Comparison of ENCODE assay signal across 30 cellular contexts in the genomic region with DNA sequence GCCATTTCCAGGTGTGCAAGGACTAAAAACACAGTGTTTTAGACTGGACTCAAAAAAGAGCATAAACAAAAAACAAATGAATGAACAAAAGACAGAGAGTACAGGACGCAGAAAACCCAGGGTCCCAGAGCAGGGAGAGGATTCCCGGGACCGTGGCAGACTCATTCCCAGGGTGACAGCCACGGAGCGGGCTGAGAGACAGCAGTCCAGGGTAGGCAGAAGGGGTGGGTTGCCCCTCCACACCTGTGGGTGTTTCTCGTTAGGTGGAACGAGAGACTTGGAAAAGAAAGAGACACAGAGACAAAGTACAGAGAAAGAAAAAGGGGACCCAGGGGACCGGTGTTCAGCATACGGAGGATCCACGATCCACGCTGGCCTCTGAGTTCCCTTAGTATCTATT.
"Had no signal": no experiment of that assay in that cellular context is flagged by ENCODE, and none has a peak within 500 bp of the region (broad histone marks: within the 10 kb centered on the region; RNA-seq: fewer than 3 reads in every experiment).

No MANE protein-coding gene starts in this region.

- H3K27me3 ChIP-seq: pancreas, right lobe of liver, thyroid gland, vagina had no signal

- H3K4me2 ChIP-seq: smooth muscle cell had no signal

- H3K4me1 ChIP-seq: heart left ventricle, lower lobe of right lung, pancreas, right lobe of liver, vagina had no signal

- H3K36me3 Mint-ChIP-seq: memory B cell; mesothelial cell of epicardium; naive B cell; stimulated activated effector memory CD8-positive, alpha-beta T cell treated with anti-CD3 and anti-CD28 coated beads, Interleukin-12 subunit alpha, Interleukin-12 subunit beta, amount 100 ng/mL, for 72 hours had no signal

- H3K4me3 Mint-ChIP-seq: effector memory CD8-positive, alpha-beta T cell; memory B cell; mesothelial cell of epicardium; naive B cell; nephron; stimulated activated effector memory CD8-positive, alpha-beta T cell treated with anti-CD3 and anti-CD28 coated beads, Interleukin-12 subunit alpha, Interleukin-12 subunit beta, amount 100 ng/mL, for 72 hours had no signal

- FAIRE-seq: endometrium, frontal cortex, islet of Langerhans, pancreas had no signal

- H3K4me1 Mint-ChIP-seq: memory B cell; stimulated activated effector memory CD8-positive, alpha-beta T cell treated with anti-CD3 and anti-CD28 coated beads, Interleukin-12 subunit alpha, Interleukin-12 subunit beta, amount 100 ng/mL, for 72 hours had no signal

- H3K27ac ChIP-seq: heart left ventricle, lower lobe of right lung, pancreas, right lobe of liver, stomach, vagina had no signal

- H3K9me3 ChIP-seq: heart left ventricle, lower lobe of right lung, mucosa of descending colon, pancreas, right lobe of liver, stomach, thyroid gland, vagina had no signal

- H3K4me3 ChIP-seq: heart left ventricle, lower lobe of right lung, mucosa of descending colon, pancreas, right lobe of liver, smooth muscle cell, stomach, thyroid gland, vagina had no signal

- H3K27ac Mint-ChIP-seq: memory B cell; mesothelial cell of epicardium; progenitor cell of endocrine pancreas; stimulated activated effector memory CD8-positive, alpha-beta T cell treated with anti-CD3 and anti-CD28 coated beads, Interleukin-12 subunit alpha, Interleukin-12 subunit beta, amount 100 ng/mL, for 72 hours had no signal

- DNase-seq: cortex of kidney; effector memory CD8-positive, alpha-beta T cell; erythroblast; heart left ventricle; hippocampal formation; kidney glomerular epithelial cell; left colon; left ventricle myocardium superior; lower lobe of right lung; mucosa of descending colon; naive B cell; occipital lobe; pancreas; right lobe of liver; stimulated activated CD4-positive, alpha-beta T cell treated with anti-CD3 and anti-CD28 coated beads, Interleukin-2, amount 100 ng/mL, for 24 hours; stimulated activated CD4-positive, alpha-beta T cell treated with anti-CD3 and anti-CD28 coated beads, Interleukin-4, amount 100 ng/mL, for 24 hours; stimulated activated naive CD4-positive, alpha-beta T cell treated with Interleukin-2 at 50 U/mL for 16 hours; stomach; thyroid gland; trophoblast cell had no signal

- ATAC-seq: effector memory CD8-positive, alpha-beta T cell; heart left ventricle; left colon; left ventricle myocardium superior; lower lobe of right lung; mucosa of descending colon; pancreas; right lobe of liver; stimulated activated effector memory CD8-positive, alpha-beta T cell treated with anti-CD3 and anti-CD28 coated beads, Interleukin-12 subunit alpha, Interleukin-12 subunit beta, amount 100 ng/mL, for 72 hours had no signal

- H3K9me3 Mint-ChIP-seq: effector memory CD8-positive, alpha-beta T cell; memory B cell; mesothelial cell of epicardium; naive B cell; nephron; stimulated activated effector memory CD8-positive, alpha-beta T cell treated with anti-CD3 and anti-CD28 coated beads, Interleukin-12 subunit alpha, Interleukin-12 subunit beta, amount 100 ng/mL, for 72 hours had no signal

- H3K36me3 ChIP-seq: heart left ventricle, lower lobe of right lung, pancreas, right lobe of liver, stomach, thyroid gland, vagina had no signal
